ENCODE assay signal across 12 cellular contexts in genomic region chr1:15953294-15953771, GRCh38. TPM values are rescaled to one million over a fixed set of nuclear protein-coding genes. Genes with fewer than 3 reads are reported as not detected.
DNase-seq lines count a peak whose midpoint lies in the region; ATAC-seq and TF ChIP-seq lines count a peak whose summit lies in the region.
"Had no signal": no experiment of that assay in that cellular context is flagged by ENCODE, and none has a peak within 500 bp of the region (broad histone marks: within the 10 kb centered on the region; RNA-seq: fewer than 3 reads in every experiment).

No MANE protein-coding gene starts in this region.

- no peaks in the 10 kb centered on the region for H3K9me3 ChIP-seq in BLaER1 treated with 17β-estradiol and CSF1 and Interleukin-3, amounts not matched to agents 10 nM and 100 nM (replicated peaks in 1 of 11)

- H4K20me1 ChIP-seq in BLaER1 treated with 17β-estradiol and CSF1 and Interleukin-3, amounts not matched to agents 10 nM and 100 nM, result peaks cover 0 to 99% (median 94%) of the 10 kb centered on the region in 11 experiments; a peak in 20 of 22 replicates

- H3K4me2 ChIP-seq in BLaER1 treated with 17β-estradiol and CSF1 and Interleukin-3, amounts not matched to agents 10 nM and 100 nM, result peak overlapping the region; percentile 87 to 98 (median 96)
- H3K4me2 ChIP-seq: KMS-11 had no signal

- peaks cover 5 to 74% (median 47%) of the 10 kb centered on the region in 11 experiments; a peak in 21 of 22 replicates for H3K36me3 ChIP-seq in BLaER1 treated with 17β-estradiol and CSF1 and Interleukin-3, amounts not matched to agents 10 nM and 100 nM

- DNase-seq in NCI-H446 treated with DMSO at 0.1 percent for 48 hours (lab: John Stamatoyannopoulos, UW) (peak; percentile 32), coronary artery (ENCODE audit: low spot score) (no peak), posterior vena cava (ENCODE audit: low spot score) (peak; percentile 57), NCI-H2171 (lab: John Stamatoyannopoulos, UW) (no peak), KBM-7 (no peak)
- DNase-seq: activated CD4-positive, CD25-positive, alpha-beta regulatory T cell treated with anti-CD3 and anti-CD28 coated beads, Interleukin-2, amount 50 U/mL, for 72 hours; islet precursor cell; small intestine had no signal

- TF ChIP-seq CTCF in coronary artery (IDR thresholded peaks at IDR 0.05), result no peak

- H3K4me3 ChIP-seq in BLaER1 treated with 17β-estradiol and CSF1 and Interleukin-3, amounts not matched to agents 10 nM and 100 nM, result peak overlapping the region in 4 of 10 experiments; percentile 18 to 43 (median 27); a peak in 4 of 20 replicates
- H3K4me3 ChIP-seq in coronary artery, result peak overlapping the region; percentile 8

- ATAC-seq in HG03571 (IDR thresholded peaks at IDR 0.05; ENCODE audit: unreplicated experiment), result no peak
- no peak for ATAC-seq in GM19452 (IDR thresholded peaks at IDR 0.05; ENCODE audit: unreplicated experiment)

- H3K9ac ChIP-seq in BLaER1 treated with 17β-estradiol and CSF1 and Interleukin-3, amounts not matched to agents 10 nM and 100 nM, result peak overlapping the region in 10 of 11 experiments; percentile 1 to 80 (median 68); a peak in 10 of 22 replicates
- H3K9ac ChIP-seq: KMS-11 had no signal

- peaks cover 89 to 100% (median 96%) of the 10 kb centered on the region in 10 experiments for H3K4me1 ChIP-seq in BLaER1 treated with 17β-estradiol and CSF1 and Interleukin-3, amounts not matched to agents 10 nM and 100 nM

- intact Hi-C loops in posterior vena cava (cut with DNase I), result no loop called here

- peak overlapping the region; percentile 22 to 86 (median 77); a peak in 20 of 22 replicates for H3K27ac ChIP-seq in BLaER1 treated with 17β-estradiol and CSF1 and Interleukin-3, amounts not matched to agents 10 nM and 100 nM
- H3K27ac ChIP-seq in coronary artery, result peak overlapping the region; percentile 45 to 76
- H3K27ac ChIP-seq: KMS-11 had no signal

- no peaks in the 10 kb centered on the region for H3K27me3 ChIP-seq in BLaER1 treated with 17β-estradiol and CSF1 and Interleukin-3, amounts not matched to agents 10 nM and 100 nM

- in situ Hi-C loops in KBM-7 (cut with MboI; ENCODE audit: low pct_unique_long_range_greater_than_20kb, low sequenced_read_pairs), result no loop called here

RNA-seq across cellular contexts. Expression of gene ZBTB17, which starts 22.6 kb away (rescaled TPM):
- total RNA-seq in posterior vena cava, result 10 to 100 TPM; 31.6 to 38.7 TPM

RNA-seq across cellular contexts. Expression of gene SRARP, which starts 50.7 kb away (rescaled TPM):
- not detected for total RNA-seq in posterior vena cava

Comparison
In these comparisons a context has a peak if more than half of its experiments do, and no peak if none do; other contexts are left out.
1. DNase-seq: peak in NCI-H446 treated with DMSO at 0.1 percent for 48 hours (single experiment) and posterior vena cava (single experiment); none in coronary artery (single experiment), NCI-H2171 (single experiment) and KBM-7 (single experiment).